9 cellular contexts compared by ENCODE assay signal in the genomic region with DNA sequence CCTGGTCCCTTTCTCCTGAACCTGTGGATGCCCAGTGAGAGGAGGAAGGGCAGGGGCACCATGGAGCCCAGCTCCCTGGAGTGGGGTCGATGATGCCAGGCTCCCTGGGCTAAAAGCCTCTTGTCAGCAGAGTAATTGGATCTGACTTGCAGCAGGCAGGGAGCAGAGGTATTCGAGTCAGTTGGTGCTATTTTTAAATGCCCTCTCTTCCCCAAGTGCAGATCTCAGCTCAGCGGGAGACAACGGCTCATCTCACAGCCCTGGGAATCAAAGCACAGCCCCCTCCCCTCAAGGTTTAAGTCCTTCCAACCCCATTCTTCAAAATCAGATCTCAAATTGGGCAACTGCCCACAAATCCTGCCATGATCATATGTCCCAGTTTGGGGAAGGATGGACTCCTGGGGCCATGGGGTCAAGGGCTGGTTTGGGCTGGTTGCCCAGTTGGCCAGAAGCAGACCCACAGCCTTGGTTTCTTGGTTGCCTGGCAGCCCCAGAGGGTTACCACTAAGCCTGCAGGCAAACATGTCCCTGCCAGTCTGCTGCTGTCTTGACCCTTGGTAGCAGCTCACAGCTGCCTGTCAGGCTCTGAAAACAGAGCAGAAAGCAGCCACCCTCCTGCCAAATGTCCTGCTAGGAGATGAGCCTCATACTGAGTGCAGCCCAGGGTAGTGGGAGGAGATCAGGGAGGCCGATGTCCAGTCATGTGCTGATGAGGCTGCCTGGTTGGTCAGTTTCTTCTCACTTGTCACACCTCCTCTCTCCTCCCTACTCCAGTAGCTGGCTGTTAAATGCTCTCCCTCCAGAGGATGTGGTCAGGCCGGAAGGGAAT.
DNase-seq lines count a peak whose midpoint lies in the region; TF ChIP-seq lines count a peak whose summit lies in the region.
"Had no signal": no experiment of that assay in that cellular context is flagged by ENCODE, and none has a peak within 500 bp of the region (broad histone marks: within the 10 kb centered on the region; RNA-seq: fewer than 3 reads in every experiment).

No MANE protein-coding gene starts in this region.

- H3K14ac ChIP-seq in trophoblast cell (ENCODE audit: low read length): no peak overlapping the region

- H3K23ac ChIP-seq in trophoblast cell (ENCODE audit: low read length): no peak overlapping the region

- no peak overlapping the region for H2BK5ac ChIP-seq in trophoblast cell (ENCODE audit: low read depth, low read length, poor library complexity)

- no peak overlapping the region for H3K4me2 ChIP-seq in trophoblast cell (ENCODE audit: low read length)
- H3K4me2 ChIP-seq: PC-9 had no signal

- H2AFZ ChIP-seq in trophoblast cell (ENCODE audit: insufficient read depth, low read length, poor library complexity): no peak overlapping the region
- H2AFZ ChIP-seq: PC-9 had no signal

- H3K4me1 Mint-ChIP-seq in osteocyte (ENCODE audit: unreplicated experiment): peaks cover 49% of the 10 kb centered on the region
- peaks cover 6% of the 10 kb centered on the region for H3K4me1 Mint-ChIP-seq in activated T-helper 2 cell treated with anti-CD3 and anti-CD28 coated beads, Interferon-gamma antibody, Interleukin-2, Interleukin-4, amounts not matched to agents 10 μg/mL and 5 μg/mL and 100 μg/mL, durations not matched to agents 14 hours and 24 hours and 36 hours (ENCODE audit: low read depth)

- H3K9me3 ChIP-seq in esophagus (ENCODE audit: control insufficient read depth in 2 of 2, insufficient read depth in 1 of 2, low read depth in 1 of 2, low read length in 1 of 2) (no peaks in the 10 kb centered on the region), trophoblast cell (ENCODE audit: insufficient read depth, low read depth, low read length) (no peaks in the 10 kb centered on the region)

- H3K9ac ChIP-seq in trophoblast cell (ENCODE audit: low read length): no peak overlapping the region

- H3K79me2 ChIP-seq in trophoblast cell (ENCODE audit: control insufficient read depth, insufficient read depth, low read length, poor library complexity): no peaks in the 10 kb centered on the region

- H3K36me3 ChIP-seq in esophagus (ENCODE audit: control insufficient read depth in 2 of 2, insufficient read depth in 2 of 2, low read length in 1 of 2) (no peaks in the 10 kb centered on the region), trophoblast cell (ENCODE audit: control insufficient read depth in 1 of 2, insufficient read depth in 2 of 2, low read length in 2 of 2) (no peaks in the 10 kb centered on the region)

- no peak overlapping the region for H3K4me3 ChIP-seq in esophagus (ENCODE audit: low read depth in 1 of 2, low read length in 2 of 2)
- H3K4me3 ChIP-seq in trophoblast cell (ENCODE audit: low read depth, low read length): no peak overlapping the region
- H3K4me3 ChIP-seq: PC-9 had no signal

- no peak overlapping the region for H3K4me3 Mint-ChIP-seq in osteocyte (ENCODE audit: unreplicated experiment)
- H3K4me3 Mint-ChIP-seq in activated T-helper 2 cell treated with anti-CD3 and anti-CD28 coated beads, Interferon-gamma antibody, Interleukin-2, Interleukin-4, amounts not matched to agents 10 μg/mL and 5 μg/mL and 100 μg/mL, durations not matched to agents 14 hours and 24 hours and 36 hours (ENCODE audit: low read depth): no peak overlapping the region

- no peak overlapping the region for H2AK5ac ChIP-seq in trophoblast cell (ENCODE audit: low read length)

- no peaks in the 10 kb centered on the region for H3K36me3 Mint-ChIP-seq in osteocyte (ENCODE audit: unreplicated experiment)
- no peaks in the 10 kb centered on the region for H3K36me3 Mint-ChIP-seq in activated T-helper 2 cell treated with anti-CD3 and anti-CD28 coated beads, Interferon-gamma antibody, Interleukin-2, Interleukin-4, amounts not matched to agents 10 μg/mL and 5 μg/mL and 100 μg/mL, durations not matched to agents 14 hours and 24 hours and 36 hours (ENCODE audit: low read depth)

- no peaks in the 10 kb centered on the region for H3K9me3 Mint-ChIP-seq in osteocyte (ENCODE audit: unreplicated experiment)
- no peaks in the 10 kb centered on the region for H3K9me3 Mint-ChIP-seq in activated T-helper 2 cell treated with anti-CD3 and anti-CD28 coated beads, Interferon-gamma antibody, Interleukin-2, Interleukin-4, amounts not matched to agents 10 μg/mL and 5 μg/mL and 100 μg/mL, durations not matched to agents 14 hours and 24 hours and 36 hours

- H3K4me1 ChIP-seq in esophagus (ENCODE audit: control insufficient read depth in 2 of 2, insufficient read depth in 2 of 2, low read length in 1 of 2) (peaks cover 9 to 20% of the 10 kb centered on the region in 2 donors), trophoblast cell (ENCODE audit: control insufficient read depth in 1 of 2, insufficient read depth in 2 of 2, low read length in 2 of 2) (no peaks in the 10 kb centered on the region)

- no peak overlapping the region for H2BK120ac ChIP-seq in trophoblast cell (ENCODE audit: insufficient read depth, low read length, poor library complexity)

- no peak overlapping the region for H4K8ac ChIP-seq in trophoblast cell (ENCODE audit: low read depth, low read length)

- H3K27me3 ChIP-seq in esophagus (ENCODE audit: control insufficient read depth in 1 of 2, insufficient read depth in 2 of 2, low read length in 2 of 2) (no peaks in the 10 kb centered on the region), trophoblast cell (ENCODE audit: insufficient read depth, low read length) (no peaks in the 10 kb centered on the region)

- 27 to 38% methylated on average over 6 of the region's 6 CpGs for WGBS in esophagus, 2 donors
- WGBS in trophoblast cell (ENCODE audit: extremely low coverage, insufficient coverage, insufficient read length): no CpG with 5 or more reads among the region's 6 CpGs

- H3K4ac ChIP-seq in trophoblast cell (ENCODE audit: low read depth, low read length): no peak overlapping the region

- no peak overlapping the region for H4K12ac ChIP-seq in trophoblast cell (ENCODE audit: low read depth, low read length)

- no peak overlapping the region for H4K91ac ChIP-seq in trophoblast cell (ENCODE audit: low read depth, low read length)

- H3K18ac ChIP-seq in trophoblast cell (ENCODE audit: low read length): no peak overlapping the region

- H3K79me1 ChIP-seq in trophoblast cell (ENCODE audit: low read length): no peaks in the 10 kb centered on the region

- H2BK12ac ChIP-seq in trophoblast cell (ENCODE audit: low read length): no peak overlapping the region

- TF ChIP-seq CTCF in osteocyte (IDR thresholded peaks at IDR 0.05): no peak

- H3K27me3 Mint-ChIP-seq in osteocyte (ENCODE audit: unreplicated experiment): peaks cover 8% of the 10 kb centered on the region
- H3K27me3 Mint-ChIP-seq in activated T-helper 2 cell treated with anti-CD3 and anti-CD28 coated beads, Interferon-gamma antibody, Interleukin-2, Interleukin-4, amounts not matched to agents 10 μg/mL and 5 μg/mL and 100 μg/mL, durations not matched to agents 14 hours and 24 hours and 36 hours (ENCODE audit: low read depth): peaks cover 3% of the 10 kb centered on the region

- peak overlapping the region; percentile 87 for H3K27ac Mint-ChIP-seq in osteocyte (ENCODE audit: unreplicated experiment)
- no peak overlapping the region for H3K27ac Mint-ChIP-seq in activated T-helper 2 cell treated with anti-CD3 and anti-CD28 coated beads, Interferon-gamma antibody, Interleukin-2, Interleukin-4, amounts not matched to agents 10 μg/mL and 5 μg/mL and 100 μg/mL, durations not matched to agents 14 hours and 24 hours and 36 hours

- intact Hi-C loops in activated T-helper 2 cell treated with anti-CD3 and anti-CD28 coated beads, Interferon-gamma antibody, Interleukin-2, Interleukin-4, amounts not matched to agents 10 μg/mL and 5 μg/mL and 100 μg/mL, durations not matched to agents 14 hours and 24 hours and 36 hours (cut with micrococcal nuclease): no loop called here

- DNase-seq in EL (peak; percentile 11), NCI-H2227 treated with DMSO at 0.1 percent for 48 hours (lab: John Stamatoyannopoulos, UW) (peak; percentile 58), osteocyte (ENCODE audit: extremely low spot score, unreplicated experiment) (peak; percentile 96), middle frontal gyrus (ENCODE audit: extremely low spot score, low spot score) (no peak), trophoblast cell (no peak), GM19240 (ENCODE audit: insufficient read length, low spot score) (no peak)
- no peak for DNase-seq in activated T-helper 2 cell treated with anti-CD3 and anti-CD28 coated beads, Interferon-gamma antibody, Interleukin-2, Interleukin-4, amounts not matched to agents 10 μg/mL and 5 μg/mL and 100 μg/mL, durations not matched to agents 14 hours and 24 hours and 36 hours (ENCODE audit: low spot score)

- H3K27ac ChIP-seq in esophagus (ENCODE audit: low read depth in 2 of 2, low read length in 1 of 2): peak overlapping the region; percentile 21 to 65
- no peak overlapping the region for H3K27ac ChIP-seq in trophoblast cell (ENCODE audit: low read depth, low read length)
- H3K27ac ChIP-seq: PC-9 had no signal

Comparison
In these comparisons a context has a peak if more than half of its experiments do, and no peak if none do; other contexts are left out.
1. DNase-seq: peak in EL (single experiment), NCI-H2227 treated with DMSO at 0.1 percent for 48 hours (single experiment) and osteocyte (single experiment); none in middle frontal gyrus (single experiment), trophoblast cell (0 of 2), activated T-helper 2 cell treated with anti-CD3 and anti-CD28 coated beads, Interferon-gamma antibody, Interleukin-2, Interleukin-4, amounts not matched to agents 10 μg/mL and 5 μg/mL and 100 μg/mL, durations not matched to agents 14 hours and 24 hours and 36 hours (single experiment) and GM19240 (single experiment).